16 cellular contexts compared by ENCODE assay signal in genomic region chrX:34350552-34350951, GRCh38.
"Had no signal": no experiment of that assay in that cellular context is flagged by ENCODE, and none has a peak within 500 bp of the region (broad histone marks: within the 10 kb centered on the region; RNA-seq: fewer than 3 reads in every experiment).

No MANE protein-coding gene starts in this region.

- ATAC-seq: activated CD4-positive, alpha-beta T cell treated with anti-CD3 and anti-CD28 coated beads for 36 hours; stimulated activated effector memory CD8-positive, alpha-beta T cell treated with anti-CD3 and anti-CD28 coated beads, Interleukin-12 subunit alpha, Interleukin-12 subunit beta, amount 100 ng/mL, for 72 hours had no signal

- H3K4me1 Mint-ChIP-seq: activated CD4-positive, alpha-beta memory T cell treated with anti-CD3 and anti-CD28 coated beads, Interleukin-2, amount 10 ng/mL, durations not matched to agents 7 days and 5 days; activated CD4-positive, alpha-beta T cell treated with anti-CD3 and anti-CD28 coated beads for 36 hours; memory B cell; stimulated activated effector memory CD8-positive, alpha-beta T cell treated with anti-CD3 and anti-CD28 coated beads, Interleukin-12 subunit alpha, Interleukin-12 subunit beta, amount 100 ng/mL, for 72 hours had no signal

- H3K27ac ChIP-seq: cardiac muscle cell, epithelial cell of prostate, ovary, thyroid gland, uterus had no signal

- H3K4me1 ChIP-seq: thyroid gland, uterus had no signal

- H3K4me3 ChIP-seq: cardiac muscle cell, ovary, smooth muscle cell, thyroid gland, uterus had no signal

- H3K27me3 ChIP-seq: cardiac muscle cell, ovary, thyroid gland, uterus had no signal

- DNase-seq: activated CD4-positive, alpha-beta memory T cell treated with anti-CD3 and anti-CD28 coated beads, Interleukin-2, amount 10 ng/mL, durations not matched to agents 7 days and 5 days; activated CD4-positive, alpha-beta T cell treated with anti-CD3 and anti-CD28 coated beads for 36 hours; activated gamma-delta T cell; activated T-cell treated with anti-CD3 and anti-CD28 coated beads, Interleukin-2, amount 50 U/mL, for 48 hours; effector CD4-positive, alpha-beta T cell; ovary; retina; thyroid gland; uterus had no signal

- H3K9me3 Mint-ChIP-seq: activated CD4-positive, alpha-beta memory T cell treated with anti-CD3 and anti-CD28 coated beads, Interleukin-2, amount 10 ng/mL, durations not matched to agents 7 days and 5 days had no signal

- H3K4me3 Mint-ChIP-seq: activated CD4-positive, alpha-beta memory T cell treated with anti-CD3 and anti-CD28 coated beads, Interleukin-2, amount 10 ng/mL, durations not matched to agents 7 days and 5 days; activated CD4-positive, alpha-beta T cell treated with anti-CD3 and anti-CD28 coated beads for 36 hours; activated naive CD8-positive, alpha-beta T cell; memory B cell; stimulated activated effector memory CD8-positive, alpha-beta T cell treated with anti-CD3 and anti-CD28 coated beads, Interleukin-12 subunit alpha, Interleukin-12 subunit beta, amount 100 ng/mL, for 72 hours had no signal

- H3K36me3 ChIP-seq: cardiac muscle cell, ovary, thyroid gland, uterus had no signal

- H3K36me3 Mint-ChIP-seq: activated naive CD8-positive, alpha-beta T cell; memory B cell; stimulated activated effector memory CD8-positive, alpha-beta T cell treated with anti-CD3 and anti-CD28 coated beads, Interleukin-12 subunit alpha, Interleukin-12 subunit beta, amount 100 ng/mL, for 72 hours had no signal

- H3K9me3 ChIP-seq: ovary, thyroid gland, uterus had no signal

- H3K27me3 Mint-ChIP-seq: activated CD4-positive, alpha-beta memory T cell treated with anti-CD3 and anti-CD28 coated beads, Interleukin-2, amount 10 ng/mL, durations not matched to agents 7 days and 5 days; activated CD4-positive, alpha-beta T cell treated with anti-CD3 and anti-CD28 coated beads for 36 hours; activated naive CD8-positive, alpha-beta T cell; memory B cell had no signal

- FAIRE-seq: colon had no signal

- H3K27ac Mint-ChIP-seq: activated CD4-positive, alpha-beta memory T cell treated with anti-CD3 and anti-CD28 coated beads, Interleukin-2, amount 10 ng/mL, durations not matched to agents 7 days and 5 days; activated CD4-positive, alpha-beta T cell treated with anti-CD3 and anti-CD28 coated beads for 36 hours; activated naive CD8-positive, alpha-beta T cell; memory B cell; stimulated activated effector memory CD8-positive, alpha-beta T cell treated with anti-CD3 and anti-CD28 coated beads, Interleukin-12 subunit alpha, Interleukin-12 subunit beta, amount 100 ng/mL, for 72 hours had no signal

- H3K4me2 ChIP-seq: smooth muscle cell had no signal
